ENCODE assay signal across 25 cellular contexts in genomic region chr6:85547719-85548118, GRCh38. TPM values are rescaled to one million over a fixed set of nuclear protein-coding genes. Genes with fewer than 3 reads are reported as not detected.
DNase-seq lines count a peak whose midpoint lies in the region; ATAC-seq, FAIRE-seq and TF ChIP-seq lines count a peak whose summit lies in the region.
"Had no signal": no experiment of that assay in that cellular context is flagged by ENCODE, and none has a peak within 500 bp of the region (broad histone marks: within the 10 kb centered on the region; RNA-seq: fewer than 3 reads in every experiment).

No MANE protein-coding gene starts in this region.

- no peak overlapping the region for H2AFZ ChIP-seq in K562 (ENCODE audit: low read depth, low read length)

- H4K20me1 ChIP-seq in K562 (replicated peaks; ENCODE audit: control insufficient read depth, insufficient read depth, low read length), result no peaks in the 10 kb centered on the region
- H4K20me1 ChIP-seq: BLaER1 had no signal

- peaks cover 19 to 27% of the 10 kb centered on the region in 2 experiments for H3K36me3 ChIP-seq in HEK293 (ENCODE audit: control insufficient read depth in 2 of 2, insufficient read depth in 1 of 2, low read length in 2 of 2)
- peaks cover 50% of the 10 kb centered on the region; the same call in 2 of the 3 replicates for H3K36me3 ChIP-seq in K562 (ENCODE audit: control insufficient read depth, insufficient read depth, low read length)
- peaks cover 0 to 49% of the 10 kb centered on the region in 2 donors for H3K36me3 ChIP-seq in gastrocnemius medialis
- H3K36me3 ChIP-seq: BE2C had no signal

- H3K27me3 ChIP-seq in K562 (ENCODE audit: control insufficient read depth in 2 of 2, insufficient read depth in 2 of 2, low read length in 2 of 2) (no peaks in the 10 kb centered on the region), gastrocnemius medialis (no peaks in the 10 kb centered on the region)
- H3K27me3 ChIP-seq: BE2C, BLaER1 had no signal

- H3K4me1 ChIP-seq in HEK293 (ENCODE audit: control insufficient read depth, insufficient read depth, low read length), result no peaks in the 10 kb centered on the region
- no peaks in the 10 kb centered on the region for H3K4me1 ChIP-seq in K562 (replicated peaks in 1 of 2; ENCODE audit: control insufficient read depth in 2 of 2, insufficient read depth in 2 of 2, low read length in 2 of 2)
- H3K4me1 ChIP-seq in gastrocnemius medialis, result no peaks in the 10 kb centered on the region
- H3K4me1 ChIP-seq: BE2C, BLaER1 had no signal

- TF ChIP-seq RAD21 in K562 (CRISPR knock-in tag; conservative IDR thresholded peaks at IDR 0.05 in 1 of 2, IDR thresholded peaks at IDR 0.05 in 1 of 2), result no peak

- FAIRE-seq in H54 (lab: Jason Lieb, UNC) (peak; percentile 45), K562 (lab: Jason Lieb, UNC) (no peak)
- FAIRE-seq: A204.1, GM12878, GM12892, GM18507 had no signal

- TF ChIP-seq POLR2A in H54 (IDR thresholded peaks at IDR 0.05; ENCODE audit: low read depth, low read length) (no peak), K562 (conservative IDR thresholded peaks at IDR 0.05) (no peak), gastrocnemius medialis (IDR thresholded peaks at IDR 0.05) (no peak)

- POLR2A ChIA-PET in HEK293 (lab: Yijun Ruan, JAX), result no interaction called here
- POLR2A ChIA-PET in K562 (lab: Yijun Ruan, JAX), result no interaction called here

- in situ Hi-C loops in K562 (cut with MboI), result no loop called here
- in situ Hi-C loops in gastrocnemius medialis (cut with MboI; ENCODE audit: low sequenced_read_pairs in 4 of 4), result no loop called here

- no peak for ATAC-seq in K562
- ATAC-seq in gastrocnemius medialis, result no peak
- ATAC-seq: GM12878 had no signal

- no peak overlapping the region for H3K9ac ChIP-seq in K562 (ENCODE audit: insufficient read depth in 1 of 2, low read depth in 2 of 2, low read length in 2 of 2)
- H3K9ac ChIP-seq: BLaER1 had no signal

- TF ChIP-seq CTCF in HEK293 (tag by site-specific recombination; IDR thresholded peaks at IDR 0.05), result no peak
- no peak for TF ChIP-seq CTCF in K562 (IDR thresholded peaks at IDR 0.05 in 2 of 3, conservative IDR thresholded peaks at IDR 0.05 in 1 of 3; ENCODE audit: insufficient read depth in 2 of 3, low read depth in 1 of 3, low read length in 3 of 3)
- no peak for TF ChIP-seq CTCF in gastrocnemius medialis (IDR thresholded peaks at IDR 0.05 in 4 of 5, conservative IDR thresholded peaks at IDR 0.05 in 1 of 5)

- TF ChIP-seq EP300 in K562 (IDR thresholded peaks at IDR 0.05; ENCODE audit: low read length), result no peak

- H3K27ac ChIP-seq in HEK293 (ENCODE audit: extremely low read depth, low read depth, low read length) (no peak overlapping the region), K562 (ENCODE audit: extremely low read depth, low read depth, low read length) (no peak overlapping the region), gastrocnemius medialis (no peak overlapping the region)
- H3K27ac ChIP-seq: BLaER1 had no signal

- no peaks in the 10 kb centered on the region for H3K79me2 ChIP-seq in K562 (ENCODE audit: control insufficient read depth, insufficient read depth, low read length)

- DNase-seq in H54 (ENCODE audit: insufficient read length, low spot score), result no peak
- no peak for DNase-seq in K562 (ENCODE audit: extremely low read depth in 1 of 4, low spot score in 3 of 4)
- no peak for DNase-seq in hepatic stellate cell (ENCODE audit: low spot score)
- DNase-seq in gastrocnemius medialis, result no peak
- DNase-seq: 8988T; ACHN; BE2C; C1 segment of cervical spinal cord; CD4-positive, alpha-beta memory T cell; CD4-positive, CD25-positive, alpha-beta regulatory T cell; CD8-positive, alpha-beta memory T cell; COR-L47; DMS 273 treated with DMSO at 0.1 percent for 48 hours; DMS153; DMS53; DMS79; DND-41; EL; GDM1 had no signal

- CTCF ChIA-PET in HEK293 (lab: Yijun Ruan, JAX), result interaction anchor here (0.7 to 1.2 kb wide), 3 partner anchors 12 to 1126 kb away, joined by 3 read pairs; no protein-coding TSS in a partner anchor
- CTCF ChIA-PET in K562 (lab: Yijun Ruan, JAX; ENCODE audit: low intra/inter-chr PET ratio), result no interaction called here

- no peaks in the 10 kb centered on the region for H3K9me1 ChIP-seq in K562 (ENCODE audit: control insufficient read depth, insufficient read depth, low read length)

- intact Hi-C loops in K562 (cut with micrococcal nuclease), result no loop called here
- intact Hi-C loops in gastrocnemius medialis (cut with DNase I; ENCODE audit: low total_unique reads), result no loop called here

- no TSS peak for BruUV-seq in K562 (replicated peaks; lab: Mats Ljungman, UMichigan)

- H3K4me3 ChIP-seq in HEK293 (ENCODE audit: low read depth, low read length) (no peak overlapping the region), K562 (no peak overlapping the region), gastrocnemius medialis (no peak overlapping the region)
- H3K4me3 ChIP-seq: BLaER1, GM12878 had no signal

- H3K4me2 ChIP-seq in K562 (ENCODE audit: insufficient read depth, low read length), result no peak overlapping the region
- H3K4me2 ChIP-seq: BLaER1 had no signal

- no peaks in the 10 kb centered on the region for H3K9me3 ChIP-seq in HEK293 (ENCODE audit: control insufficient read depth, insufficient read depth, low read depth, low read length)
- no peaks in the 10 kb centered on the region for H3K9me3 ChIP-seq in K562 (replicated peaks; ENCODE audit: control insufficient read depth, insufficient read depth, low read depth, low read length)
- H3K9me3 ChIP-seq in gastrocnemius medialis, result no peaks in the 10 kb centered on the region
- H3K9me3 ChIP-seq: BE2C, BLaER1 had no signal

TF ChIP-seq in HEK293, 187 proteins besides CTCF, POLR2A, EP300 and RAD21:
- TF ChIP-seq PRDM6 (tag by site-specific recombination; IDR thresholded peaks at IDR 0.05) (no peak), ZNF146 (tag by site-specific recombination; IDR thresholded peaks at IDR 0.05) (peak; percentile 86), ZNF324 (tag by site-specific recombination; IDR thresholded peaks at IDR 0.05) (no peak), OVOL3 (tag by site-specific recombination; IDR thresholded peaks at IDR 0.05) (no peak), ZNF433 (tag by site-specific recombination; IDR thresholded peaks at IDR 0.05; ENCODE audit: low read depth) (no peak)

TF ChIP-seq in K562, 482 proteins besides CTCF, POLR2A, EP300 and RAD21:
- TF ChIP-seq LEF1 (IDR thresholded peaks at IDR 0.05) (no peak), RBM25 (IDR thresholded peaks at IDR 0.05; ENCODE audit: low read depth, low read length, severe bottlenecking) (peak; percentile 5), ZNF146 (CRISPR knock-in tag; IDR thresholded peaks at IDR 0.05; ENCODE audit: unreplicated experiment) (peak; percentile 77)

RNA-seq across cellular contexts. Expression of gene SNX14, which starts 45.9 kb away (rescaled TPM):
- 102 and 244 TPM in 2 replicates for total RNA-seq in K562 (2011; cell fraction: chromatin; rRNA removed; ENCODE audit: low replicate concordance)
- 82.4 and 99.2 TPM in 2 replicates for total RNA-seq in K562 (2011; cell fraction: nucleolus; rRNA removed)
- 108 and 129 TPM in 2 replicates for total RNA-seq in K562 (2011; cell fraction: nucleoplasm; rRNA removed)
- total RNA-seq in K562 (2014; rRNA removed) (66.3 and 84.2 TPM in 2 replicates), K562 (2014; rRNA removed; fragmentation: Illumina TruSeq; extraction: Trizol) (134 and 138 TPM in 2 replicates), K562 (2015; rRNA removed; fragmentation: Illumina TruSeq; extraction: Trizol) (131 and 140 TPM in 2 replicates), K562 (2021) (66.1 and 72.7 TPM in 2 replicates), gastrocnemius medialis (10 to 100 TPM; 16.0 to 38.5 (median 24.7) TPM)
- polyA plus RNA-seq in K562 (2011; rRNA removed) (96.1 and 125 TPM in 2 replicates), K562 (2014; fragmentation: Illumina TruSeq; extraction: Trizol) (68.8 and 71.2 TPM in 2 replicates), K562 (2014; fragmentation: Nextera tagmentation; extraction: Ambion mirVana) (10 to 100 TPM; 46.5 to 61.1 TPM), K562 (2014; rRNA removed) (63.1 and 72.1 TPM in 2 replicates)
- 28.6 and 35.4 TPM in 2 replicates for polyA plus RNA-seq in K562 (2011; cell fraction: cytosol; rRNA removed)
- polyA plus RNA-seq in K562 (2011; cell fraction: nucleus; rRNA removed), result 54.9 and 67.4 TPM in 2 replicates
- polyA plus RNA-seq in K562 (2012), result 60.9 and 75.4 TPM in 2 replicates
- polyA minus RNA-seq in K562 (2011; rRNA and poly(A)+ RNA removed), result 149 and 151 TPM in 2 replicates
- polyA minus RNA-seq in K562 (2011; cell fraction: cytosol; rRNA and poly(A)+ RNA removed), result 38.2 and 52.5 TPM in 2 replicates
- polyA minus RNA-seq in K562 (2011; cell fraction: nucleus; rRNA and poly(A)+ RNA removed), result 72.2 and 76.3 TPM in 2 replicates
